1 cellular context compared by ENCODE assay signal in the genomic region with DNA sequence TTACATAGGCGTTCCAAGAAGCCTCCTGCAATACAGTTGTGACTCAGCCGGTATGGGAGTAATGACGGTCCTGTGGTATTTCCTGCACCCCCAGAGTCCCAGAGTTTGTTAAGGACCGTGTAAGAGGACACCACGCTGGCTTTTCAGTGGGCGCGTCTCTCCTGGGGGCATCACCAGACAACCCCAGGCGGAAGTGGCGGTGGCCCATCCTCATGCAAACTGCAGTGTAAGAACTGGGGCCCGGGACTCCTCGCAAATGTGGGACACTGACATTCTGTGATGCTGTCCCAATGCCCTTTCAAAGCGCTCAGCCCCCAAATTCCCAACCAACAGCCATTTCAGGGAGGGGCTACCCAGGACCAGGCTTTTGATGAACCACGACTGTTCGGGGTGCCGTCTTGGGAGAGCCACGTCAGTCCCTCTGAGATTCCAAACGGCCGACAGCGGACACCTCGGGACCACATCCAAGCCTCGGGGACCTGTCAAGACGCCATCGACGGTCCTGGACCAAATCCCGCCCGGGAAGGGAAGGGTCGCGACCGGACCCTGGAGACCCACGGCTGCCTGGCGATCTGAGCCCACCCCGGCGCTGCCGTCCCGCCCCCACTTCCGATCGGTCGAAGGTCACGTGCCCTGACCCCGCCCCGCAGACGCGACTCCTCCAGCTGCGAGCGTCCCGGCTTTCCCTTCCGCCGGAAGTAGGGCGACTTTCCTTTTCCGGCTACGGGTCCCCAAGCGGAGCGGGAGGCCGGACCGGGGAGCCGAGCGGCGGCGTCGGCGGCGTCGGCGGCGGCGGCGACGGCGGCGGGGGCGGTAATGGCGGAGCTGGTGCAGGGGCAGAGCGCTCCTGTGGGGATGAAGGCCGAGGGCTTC.
TF ChIP-seq lines count a peak whose summit lies in the region.

A gene with protein sequence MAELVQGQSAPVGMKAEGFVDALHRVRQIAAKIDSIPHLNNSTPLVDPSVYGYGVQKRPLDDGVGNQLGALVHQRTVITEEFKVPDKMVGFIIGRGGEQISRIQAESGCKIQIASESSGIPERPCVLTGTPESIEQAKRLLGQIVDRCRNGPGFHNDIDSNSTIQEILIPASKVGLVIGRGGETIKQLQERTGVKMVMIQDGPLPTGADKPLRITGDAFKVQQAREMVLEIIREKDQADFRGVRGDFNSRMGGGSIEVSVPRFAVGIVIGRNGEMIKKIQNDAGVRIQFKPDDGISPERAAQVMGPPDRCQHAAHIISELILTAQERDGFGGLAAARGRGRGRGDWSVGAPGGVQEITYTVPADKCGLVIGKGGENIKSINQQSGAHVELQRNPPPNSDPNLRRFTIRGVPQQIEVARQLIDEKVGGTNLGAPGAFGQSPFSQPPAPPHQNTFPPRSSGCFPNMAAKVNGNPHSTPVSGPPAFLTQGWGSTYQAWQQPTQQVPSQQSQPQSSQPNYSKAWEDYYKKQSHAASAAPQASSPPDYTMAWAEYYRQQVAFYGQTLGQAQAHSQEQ (plus strand): TSS at position 713 of the 873 bp plus-strand sequence. CDS start 104 bp downstream, at position 817.

TF ChIP-seq in HepG2, 621 proteins besides CTCF, POLR2A, EP300 and RAD21 (continued from another document and continues in another):
- TF ChIP-seq, protein P1, sequence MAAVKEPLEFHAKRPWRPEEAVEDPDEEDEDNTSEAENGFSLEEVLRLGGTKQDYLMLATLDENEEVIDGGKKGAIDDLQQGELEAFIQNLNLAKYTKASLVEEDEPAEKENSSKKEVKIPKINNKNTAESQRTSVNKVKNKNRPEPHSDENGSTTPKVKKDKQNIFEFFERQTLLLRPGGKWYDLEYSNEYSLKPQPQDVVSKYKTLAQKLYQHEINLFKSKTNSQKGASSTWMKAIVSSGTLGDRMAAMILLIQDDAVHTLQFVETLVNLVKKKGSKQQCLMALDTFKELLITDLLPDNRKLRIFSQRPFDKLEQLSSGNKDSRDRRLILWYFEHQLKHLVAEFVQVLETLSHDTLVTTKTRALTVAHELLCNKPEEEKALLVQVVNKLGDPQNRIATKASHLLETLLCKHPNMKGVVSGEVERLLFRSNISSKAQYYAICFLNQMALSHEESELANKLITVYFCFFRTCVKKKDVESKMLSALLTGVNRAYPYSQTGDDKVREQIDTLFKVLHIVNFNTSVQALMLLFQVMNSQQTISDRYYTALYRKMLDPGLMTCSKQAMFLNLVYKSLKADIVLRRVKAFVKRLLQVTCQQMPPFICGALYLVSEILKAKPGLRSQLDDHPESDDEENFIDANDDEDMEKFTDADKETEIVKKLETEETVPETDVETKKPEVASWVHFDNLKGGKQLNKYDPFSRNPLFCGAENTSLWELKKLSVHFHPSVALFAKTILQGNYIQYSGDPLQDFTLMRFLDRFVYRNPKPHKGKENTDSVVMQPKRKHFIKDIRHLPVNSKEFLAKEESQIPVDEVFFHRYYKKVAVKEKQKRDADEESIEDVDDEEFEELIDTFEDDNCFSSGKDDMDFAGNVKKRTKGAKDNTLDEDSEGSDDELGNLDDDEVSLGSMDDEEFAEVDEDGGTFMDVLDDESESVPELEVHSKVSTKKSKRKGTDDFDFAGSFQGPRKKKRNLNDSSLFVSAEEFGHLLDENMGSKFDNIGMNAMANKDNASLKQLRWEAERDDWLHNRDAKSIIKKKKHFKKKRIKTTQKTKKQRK (IDR thresholded peaks at IDR 0.05; ENCODE audit: low read length), result no peak
- TF ChIP-seq ZNF589 (CRISPR knock-in tag; conservative IDR thresholded peaks at IDR 0.05) (peak; percentile 77), TCF7L2 (IDR thresholded peaks at IDR 0.05; ENCODE audit: low read depth, low read length) (no peak), HOXA5 (CRISPR knock-in tag; IDR thresholded peaks at IDR 0.05) (no peak), MTF2 (CRISPR knock-in tag; IDR thresholded peaks at IDR 0.05; ENCODE audit: borderline replicate concordance) (no peak), PCBP2 (optimal IDR thresholded peaks at IDR 0.05; ENCODE audit: low read depth, low read length, poor library complexity, severe bottlenecking) (no peak), KLF11 (CRISPR knock-in tag; IDR thresholded peaks at IDR 0.05) (0 out of 2 replicates have a peak, but pooled peaks have one; percentile 22), TBP (CRISPR knock-in tag; IDR thresholded peaks at IDR 0.05) (no peak), FOXM1 (CRISPR knock-in tag; IDR thresholded peaks at IDR 0.05) (no peak), ZNF296 (CRISPR knock-in tag; conservative IDR thresholded peaks at IDR 0.05) (no peak), GABPB1 (CRISPR knock-in tag; IDR thresholded peaks at IDR 0.05) (peak; percentile 94), RBAK (CRISPR knock-in tag; IDR thresholded peaks at IDR 0.05) (no peak), KMT2B (CRISPR knock-in tag; IDR thresholded peaks at IDR 0.05) (peak; percentile 91), ARHGAP35 (CRISPR knock-in tag; IDR thresholded peaks at IDR 0.05; ENCODE audit: borderline replicate concordance) (no peak; the same call in 1 of the 2 replicates), ZFP1 (CRISPR knock-in tag; IDR thresholded peaks at IDR 0.05) (no peak), ZBTB7A (CRISPR knock-in tag; IDR thresholded peaks at IDR 0.05) (peak; percentile 70; the same call in 1 of the 2 replicates), ZNF207 (IDR thresholded peaks at IDR 0.05; ENCODE audit: borderline replicate concordance) (no peak), ZFAT (CRISPR knock-in tag; conservative IDR thresholded peaks at IDR 0.05) (no peak), CHD2 (IDR thresholded peaks at IDR 0.05; ENCODE audit: low read depth, low read length) (no peak)
- TF ChIP-seq, protein P2, sequence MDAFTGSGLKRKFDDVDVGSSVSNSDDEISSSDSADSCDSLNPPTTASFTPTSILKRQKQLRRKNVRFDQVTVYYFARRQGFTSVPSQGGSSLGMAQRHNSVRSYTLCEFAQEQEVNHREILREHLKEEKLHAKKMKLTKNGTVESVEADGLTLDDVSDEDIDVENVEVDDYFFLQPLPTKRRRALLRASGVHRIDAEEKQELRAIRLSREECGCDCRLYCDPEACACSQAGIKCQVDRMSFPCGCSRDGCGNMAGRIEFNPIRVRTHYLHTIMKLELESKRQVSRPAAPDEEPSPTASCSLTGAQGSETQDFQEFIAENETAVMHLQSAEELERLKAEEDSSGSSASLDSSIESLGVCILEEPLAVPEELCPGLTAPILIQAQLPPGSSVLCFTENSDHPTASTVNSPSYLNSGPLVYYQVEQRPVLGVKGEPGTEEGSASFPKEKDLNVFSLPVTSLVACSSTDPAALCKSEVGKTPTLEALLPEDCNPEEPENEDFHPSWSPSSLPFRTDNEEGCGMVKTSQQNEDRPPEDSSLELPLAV (CRISPR knock-in tag; conservative IDR thresholded peaks at IDR 0.05; ENCODE audit: low read depth), result no peak
- TF ChIP-seq, protein P3, sequence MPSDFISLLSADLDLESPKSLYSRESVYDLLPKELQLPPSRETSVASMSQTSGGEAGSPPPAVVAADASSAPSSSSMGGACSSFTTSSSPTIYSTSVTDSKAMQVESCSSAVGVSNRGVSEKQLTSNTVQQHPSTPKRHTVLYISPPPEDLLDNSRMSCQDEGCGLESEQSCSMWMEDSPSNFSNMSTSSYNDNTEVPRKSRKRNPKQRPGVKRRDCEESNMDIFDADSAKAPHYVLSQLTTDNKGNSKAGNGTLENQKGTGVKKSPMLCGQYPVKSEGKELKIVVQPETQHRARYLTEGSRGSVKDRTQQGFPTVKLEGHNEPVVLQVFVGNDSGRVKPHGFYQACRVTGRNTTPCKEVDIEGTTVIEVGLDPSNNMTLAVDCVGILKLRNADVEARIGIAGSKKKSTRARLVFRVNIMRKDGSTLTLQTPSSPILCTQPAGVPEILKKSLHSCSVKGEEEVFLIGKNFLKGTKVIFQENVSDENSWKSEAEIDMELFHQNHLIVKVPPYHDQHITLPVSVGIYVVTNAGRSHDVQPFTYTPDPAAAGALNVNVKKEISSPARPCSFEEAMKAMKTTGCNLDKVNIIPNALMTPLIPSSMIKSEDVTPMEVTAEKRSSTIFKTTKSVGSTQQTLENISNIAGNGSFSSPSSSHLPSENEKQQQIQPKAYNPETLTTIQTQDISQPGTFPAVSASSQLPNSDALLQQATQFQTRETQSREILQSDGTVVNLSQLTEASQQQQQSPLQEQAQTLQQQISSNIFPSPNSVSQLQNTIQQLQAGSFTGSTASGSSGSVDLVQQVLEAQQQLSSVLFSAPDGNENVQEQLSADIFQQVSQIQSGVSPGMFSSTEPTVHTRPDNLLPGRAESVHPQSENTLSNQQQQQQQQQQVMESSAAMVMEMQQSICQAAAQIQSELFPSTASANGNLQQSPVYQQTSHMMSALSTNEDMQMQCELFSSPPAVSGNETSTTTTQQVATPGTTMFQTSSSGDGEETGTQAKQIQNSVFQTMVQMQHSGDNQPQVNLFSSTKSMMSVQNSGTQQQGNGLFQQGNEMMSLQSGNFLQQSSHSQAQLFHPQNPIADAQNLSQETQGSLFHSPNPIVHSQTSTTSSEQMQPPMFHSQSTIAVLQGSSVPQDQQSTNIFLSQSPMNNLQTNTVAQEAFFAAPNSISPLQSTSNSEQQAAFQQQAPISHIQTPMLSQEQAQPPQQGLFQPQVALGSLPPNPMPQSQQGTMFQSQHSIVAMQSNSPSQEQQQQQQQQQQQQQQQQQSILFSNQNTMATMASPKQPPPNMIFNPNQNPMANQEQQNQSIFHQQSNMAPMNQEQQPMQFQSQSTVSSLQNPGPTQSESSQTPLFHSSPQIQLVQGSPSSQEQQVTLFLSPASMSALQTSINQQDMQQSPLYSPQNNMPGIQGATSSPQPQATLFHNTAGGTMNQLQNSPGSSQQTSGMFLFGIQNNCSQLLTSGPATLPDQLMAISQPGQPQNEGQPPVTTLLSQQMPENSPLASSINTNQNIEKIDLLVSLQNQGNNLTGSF (CRISPR knock-in tag; IDR thresholded peaks at IDR 0.05), result no peak
- TF ChIP-seq, protein P4, sequence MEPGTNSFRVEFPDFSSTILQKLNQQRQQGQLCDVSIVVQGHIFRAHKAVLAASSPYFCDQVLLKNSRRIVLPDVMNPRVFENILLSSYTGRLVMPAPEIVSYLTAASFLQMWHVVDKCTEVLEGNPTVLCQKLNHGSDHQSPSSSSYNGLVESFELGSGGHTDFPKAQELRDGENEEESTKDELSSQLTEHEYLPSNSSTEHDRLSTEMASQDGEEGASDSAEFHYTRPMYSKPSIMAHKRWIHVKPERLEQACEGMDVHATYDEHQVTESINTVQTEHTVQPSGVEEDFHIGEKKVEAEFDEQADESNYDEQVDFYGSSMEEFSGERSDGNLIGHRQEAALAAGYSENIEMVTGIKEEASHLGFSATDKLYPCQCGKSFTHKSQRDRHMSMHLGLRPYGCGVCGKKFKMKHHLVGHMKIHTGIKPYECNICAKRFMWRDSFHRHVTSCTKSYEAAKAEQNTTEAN (CRISPR knock-in tag; conservative IDR thresholded peaks at IDR 0.05), result no peak
- TF ChIP-seq, protein P5, sequence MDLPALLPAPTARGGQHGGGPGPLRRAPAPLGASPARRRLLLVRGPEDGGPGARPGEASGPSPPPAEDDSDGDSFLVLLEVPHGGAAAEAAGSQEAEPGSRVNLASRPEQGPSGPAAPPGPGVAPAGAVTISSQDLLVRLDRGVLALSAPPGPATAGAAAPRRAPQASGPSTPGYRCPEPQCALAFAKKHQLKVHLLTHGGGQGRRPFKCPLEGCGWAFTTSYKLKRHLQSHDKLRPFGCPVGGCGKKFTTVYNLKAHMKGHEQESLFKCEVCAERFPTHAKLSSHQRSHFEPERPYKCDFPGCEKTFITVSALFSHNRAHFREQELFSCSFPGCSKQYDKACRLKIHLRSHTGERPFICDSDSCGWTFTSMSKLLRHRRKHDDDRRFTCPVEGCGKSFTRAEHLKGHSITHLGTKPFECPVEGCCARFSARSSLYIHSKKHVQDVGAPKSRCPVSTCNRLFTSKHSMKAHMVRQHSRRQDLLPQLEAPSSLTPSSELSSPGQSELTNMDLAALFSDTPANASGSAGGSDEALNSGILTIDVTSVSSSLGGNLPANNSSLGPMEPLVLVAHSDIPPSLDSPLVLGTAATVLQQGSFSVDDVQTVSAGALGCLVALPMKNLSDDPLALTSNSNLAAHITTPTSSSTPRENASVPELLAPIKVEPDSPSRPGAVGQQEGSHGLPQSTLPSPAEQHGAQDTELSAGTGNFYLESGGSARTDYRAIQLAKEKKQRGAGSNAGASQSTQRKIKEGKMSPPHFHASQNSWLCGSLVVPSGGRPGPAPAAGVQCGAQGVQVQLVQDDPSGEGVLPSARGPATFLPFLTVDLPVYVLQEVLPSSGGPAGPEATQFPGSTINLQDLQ (CRISPR knock-in tag; IDR thresholded peaks at IDR 0.05), result no peak
- TF ChIP-seq, protein P6, sequence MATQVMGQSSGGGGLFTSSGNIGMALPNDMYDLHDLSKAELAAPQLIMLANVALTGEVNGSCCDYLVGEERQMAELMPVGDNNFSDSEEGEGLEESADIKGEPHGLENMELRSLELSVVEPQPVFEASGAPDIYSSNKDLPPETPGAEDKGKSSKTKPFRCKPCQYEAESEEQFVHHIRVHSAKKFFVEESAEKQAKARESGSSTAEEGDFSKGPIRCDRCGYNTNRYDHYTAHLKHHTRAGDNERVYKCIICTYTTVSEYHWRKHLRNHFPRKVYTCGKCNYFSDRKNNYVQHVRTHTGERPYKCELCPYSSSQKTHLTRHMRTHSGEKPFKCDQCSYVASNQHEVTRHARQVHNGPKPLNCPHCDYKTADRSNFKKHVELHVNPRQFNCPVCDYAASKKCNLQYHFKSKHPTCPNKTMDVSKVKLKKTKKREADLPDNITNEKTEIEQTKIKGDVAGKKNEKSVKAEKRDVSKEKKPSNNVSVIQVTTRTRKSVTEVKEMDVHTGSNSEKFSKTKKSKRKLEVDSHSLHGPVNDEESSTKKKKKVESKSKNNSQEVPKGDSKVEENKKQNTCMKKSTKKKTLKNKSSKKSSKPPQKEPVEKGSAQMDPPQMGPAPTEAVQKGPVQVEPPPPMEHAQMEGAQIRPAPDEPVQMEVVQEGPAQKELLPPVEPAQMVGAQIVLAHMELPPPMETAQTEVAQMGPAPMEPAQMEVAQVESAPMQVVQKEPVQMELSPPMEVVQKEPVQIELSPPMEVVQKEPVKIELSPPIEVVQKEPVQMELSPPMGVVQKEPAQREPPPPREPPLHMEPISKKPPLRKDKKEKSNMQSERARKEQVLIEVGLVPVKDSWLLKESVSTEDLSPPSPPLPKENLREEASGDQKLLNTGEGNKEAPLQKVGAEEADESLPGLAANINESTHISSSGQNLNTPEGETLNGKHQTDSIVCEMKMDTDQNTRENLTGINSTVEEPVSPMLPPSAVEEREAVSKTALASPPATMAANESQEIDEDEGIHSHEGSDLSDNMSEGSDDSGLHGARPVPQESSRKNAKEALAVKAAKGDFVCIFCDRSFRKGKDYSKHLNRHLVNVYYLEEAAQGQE (IDR thresholded peaks at IDR 0.05; ENCODE audit: borderline replicate concordance in 1 of 2, low read depth in 1 of 2, low read length in 2 of 2), result no peak
- TF ChIP-seq, protein P7, sequence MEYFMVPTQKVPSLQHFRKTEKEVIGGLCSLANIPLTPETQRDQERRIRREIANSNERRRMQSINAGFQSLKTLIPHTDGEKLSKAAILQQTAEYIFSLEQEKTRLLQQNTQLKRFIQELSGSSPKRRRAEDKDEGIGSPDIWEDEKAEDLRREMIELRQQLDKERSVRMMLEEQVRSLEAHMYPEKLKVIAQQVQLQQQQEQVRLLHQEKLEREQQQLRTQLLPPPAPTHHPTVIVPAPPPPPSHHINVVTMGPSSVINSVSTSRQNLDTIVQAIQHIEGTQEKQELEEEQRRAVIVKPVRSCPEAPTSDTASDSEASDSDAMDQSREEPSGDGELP (IDR thresholded peaks at IDR 0.05; ENCODE audit: borderline replicate concordance, low read depth), result peak; percentile 90
- TF ChIP-seq, protein P8, sequence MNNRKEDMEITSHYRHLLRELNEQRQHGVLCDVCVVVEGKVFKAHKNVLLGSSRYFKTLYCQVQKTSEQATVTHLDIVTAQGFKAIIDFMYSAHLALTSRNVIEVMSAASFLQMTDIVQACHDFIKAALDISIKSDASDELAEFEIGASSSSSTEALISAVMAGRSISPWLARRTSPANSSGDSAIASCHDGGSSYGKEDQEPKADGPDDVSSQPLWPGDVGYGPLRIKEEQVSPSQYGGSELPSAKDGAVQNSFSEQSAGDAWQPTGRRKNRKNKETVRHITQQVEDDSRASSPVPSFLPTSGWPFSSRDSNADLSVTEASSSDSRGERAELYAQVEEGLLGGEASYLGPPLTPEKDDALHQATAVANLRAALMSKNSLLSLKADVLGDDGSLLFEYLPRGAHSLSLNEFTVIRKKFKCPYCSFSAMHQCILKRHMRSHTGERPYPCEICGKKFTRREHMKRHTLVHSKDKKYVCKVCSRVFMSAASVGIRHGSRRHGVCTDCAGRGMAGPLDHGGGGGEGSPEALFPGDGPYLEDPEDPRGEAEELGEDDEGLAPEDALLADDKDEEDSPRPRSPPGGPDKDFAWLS (CRISPR knock-in tag; IDR thresholded peaks at IDR 0.05; ENCODE audit: borderline replicate concordance), result no peak
